ENCODE assay signal across 21 cellular contexts in the genomic region with DNA sequence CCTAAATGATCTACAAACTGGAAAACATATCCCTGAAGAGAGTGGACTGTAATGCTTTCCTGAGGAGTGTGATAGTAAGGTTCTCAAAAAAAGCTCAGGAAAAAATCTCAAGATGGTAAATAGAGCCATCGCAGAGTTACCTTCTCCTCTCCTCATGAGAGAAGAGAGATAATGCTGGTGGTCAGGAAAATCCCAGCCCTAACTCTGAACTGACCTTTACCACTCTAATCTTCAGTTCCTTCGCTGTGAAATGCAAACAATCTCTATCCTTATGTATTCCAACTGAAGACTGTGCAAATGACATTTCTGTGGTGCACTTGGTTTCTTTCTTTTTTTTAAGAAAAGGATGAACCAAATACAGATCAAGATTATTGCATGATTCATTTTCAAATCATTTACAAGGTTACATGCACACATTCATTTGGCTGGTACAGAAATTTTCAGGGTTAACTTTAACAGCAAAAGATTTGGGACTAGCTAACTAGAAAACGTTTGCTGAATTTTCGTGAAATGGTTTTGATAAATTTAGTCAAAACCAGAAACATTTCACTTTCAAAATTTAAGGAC. TPM values are rescaled to one million over a fixed set of nuclear protein-coding genes. Genes with fewer than 3 reads are reported as not detected.
A peak's percentile ranks its signal among the peaks of the same experiment; 100 is the strongest.
DNase-seq lines count a peak whose midpoint lies in the region; ATAC-seq and TF ChIP-seq lines count a peak whose summit lies in the region.
"Had no signal": no experiment of that assay in that cellular context is flagged by ENCODE, and none has a peak within 500 bp of the region (broad histone marks: within the 10 kb centered on the region; RNA-seq: fewer than 3 reads in every experiment).

No MANE protein-coding gene starts in this region.

- no peaks in the 10 kb centered on the region for H3K27me3 ChIP-seq in BLaER1
- no peaks in the 10 kb centered on the region for H3K27me3 ChIP-seq in stomach
- H3K27me3 ChIP-seq: foreskin keratinocyte, left lung, testis had no signal

- POLR2A ChIA-PET in activated B cell treated with CpG ODN at 0.5 μM for 24 hours (lab: Charles Lee), result interaction anchor here (1.2 to 2.3 kb wide), 4 partner anchors 9 to 181 kb away, joined by 6 to 33 read pairs (median 12); a partner anchor contains a TSS

- intact Hi-C loops in activated B cell treated with CpG ODN at 0.5 μM for 24 hours (cut with micrococcal nuclease), result loop anchor here (1.0 to 2.0 kb wide), 4 partner anchors 7 to 181 kb away; a partner anchor contains a TSS
- intact Hi-C loops in stomach (cut with DNase I; ENCODE audit: low total_unique reads), result no loop called here

- peak overlapping the region; percentile 64 for H3K4me2 ChIP-seq in BLaER1
- H3K4me2 ChIP-seq: GM23338 had no signal

- CTCF ChIA-PET in activated B cell treated with CpG ODN at 0.5 μM for 24 hours (lab: Charles Lee), result interaction anchor here (1.2 kb wide), 1 partner anchor 9 kb away, joined by 5 read pairs; a partner anchor contains a TSS

- TF ChIP-seq CTCF in HFFc6 (IDR thresholded peaks at IDR 0.05), result no peak
- no peak for TF ChIP-seq CTCF in activated B cell treated with CpG ODN at 0.5 μM for 24 hours (IDR thresholded peaks at IDR 0.05)
- no peak for TF ChIP-seq CTCF in stomach (IDR thresholded peaks at IDR 0.05)
- no peak for TF ChIP-seq CTCF in type B pancreatic cell (conservative IDR thresholded peaks at IDR 0.05)

- H3K4me1 Mint-ChIP-seq in HFFc6 (ENCODE audit: low read depth) (peaks cover 26% of the 10 kb centered on the region), activated B cell treated with CpG ODN at 0.5 μM for 24 hours (peaks cover 74% of the 10 kb centered on the region), memory B cell (peaks cover 49% of the 10 kb centered on the region), type B pancreatic cell (ENCODE audit: unreplicated experiment) (peaks cover 11% of the 10 kb centered on the region)

- H3K4me3 ChIP-seq in BLaER1 (no peak overlapping the region), stomach (no peak overlapping the region)
- H3K4me3 ChIP-seq: GM23338, left lung, testis had no signal

- 51 to 74% (median 61%) methylated on average over 4 of the region's 4 CpGs for WGBS in stomach, 5 donors

- TF ChIP-seq EP300 in stomach (IDR thresholded peaks at IDR 0.05), result no peak

- H3K4me1 ChIP-seq in BLaER1 (peaks cover 47% of the 10 kb centered on the region), stomach (peaks cover 3 to 40% (median 29%) of the 10 kb centered on the region in 4 donors)
- H3K4me1 ChIP-seq: foreskin keratinocyte, left lung, parathyroid adenoma had no signal

- DNase-seq in HFFc6 (peak; percentile 14), activated B cell treated with CpG ODN at 0.5 μM for 24 hours (no peak), memory B cell (ENCODE audit: low spot score in 2 of 2) (no peak), stomach (no peak), type B pancreatic cell (ENCODE audit: extremely low spot score, unreplicated experiment) (no peak)
- DNase-seq: activated CD8-positive, alpha-beta memory T cell treated with anti-CD3 and anti-CD28 coated beads for 24 hours; amygdala; cerebellar nuclear complex; COR-L47; foreskin keratinocyte; left lung; NCI-H345; SHP77; testis; WERI-Rb-1 had no signal

- H3K36me3 Mint-ChIP-seq in HFFc6 (ENCODE audit: low read depth) (peaks cover 10% of the 10 kb centered on the region; the same call in 1 of the 2 replicates), activated B cell treated with CpG ODN at 0.5 μM for 24 hours (ENCODE audit: low read depth) (peaks cover 52% of the 10 kb centered on the region), memory B cell (peaks cover 28% of the 10 kb centered on the region), type B pancreatic cell (peaks cover 20% of the 10 kb centered on the region)

- peak; percentile 13 for ATAC-seq in activated B cell treated with CpG ODN at 0.5 μM for 24 hours (ENCODE audit: low read depth)
- ATAC-seq in memory B cell (ENCODE audit: low read depth), result no peak
- ATAC-seq in HG02970 (IDR thresholded peaks at IDR 0.05; ENCODE audit: low FRiP score, unreplicated experiment), result no peak
- ATAC-seq in HG03439 (IDR thresholded peaks at IDR 0.05; ENCODE audit: unreplicated experiment), result no peak
- ATAC-seq: foreskin keratinocyte, GM23338 had no signal

- H4K20me1 ChIP-seq in BLaER1, result peaks cover 21% of the 10 kb centered on the region; the same call in 1 of the 2 replicates

- H3K27ac Mint-ChIP-seq in HFFc6, result no peak overlapping the region
- peak overlapping the region; percentile 79 for H3K27ac Mint-ChIP-seq in activated B cell treated with CpG ODN at 0.5 μM for 24 hours
- H3K27ac Mint-ChIP-seq in memory B cell, result peak overlapping the region; percentile 66
- no peak overlapping the region for H3K27ac Mint-ChIP-seq in type B pancreatic cell
- H3K27ac Mint-ChIP-seq: activated T-helper 2 cell treated with anti-CD3 and anti-CD28 coated beads, Interferon-gamma antibody, Interleukin-2, Interleukin-4, amounts not matched to agents 10 μg/mL and 5 μg/mL and 100 μg/mL, durations not matched to agents 14 hours and 24 hours and 36 hours had no signal

- H3K27ac ChIP-seq in BLaER1, result no peak overlapping the region
- H3K27ac ChIP-seq in stomach, result no peak overlapping the region
- H3K27ac ChIP-seq: foreskin keratinocyte, left lung, parathyroid adenoma, WERI-Rb-1 had no signal

- no peak overlapping the region for H3K4me3 Mint-ChIP-seq in HFFc6
- H3K4me3 Mint-ChIP-seq in activated B cell treated with CpG ODN at 0.5 μM for 24 hours, result peak overlapping the region; percentile 59
- peak overlapping the region; percentile 83 for H3K4me3 Mint-ChIP-seq in memory B cell
- no peak overlapping the region for H3K4me3 Mint-ChIP-seq in type B pancreatic cell
- H3K4me3 Mint-ChIP-seq: GM23338 had no signal

- peaks cover 38% of the 10 kb centered on the region for H3K36me3 ChIP-seq in BLaER1
- H3K36me3 ChIP-seq in stomach, result peaks cover 0 to 11% (median 4%) of the 10 kb centered on the region in 4 donors
- H3K36me3 ChIP-seq: WERI-Rb-1 had no signal

- no peak for TF ChIP-seq POLR2A in stomach (IDR thresholded peaks at IDR 0.05)

- H3K9me3 ChIP-seq in BLaER1 (no peaks in the 10 kb centered on the region), stomach (no peaks in the 10 kb centered on the region)
- H3K9me3 ChIP-seq: left lung, testis had no signal

- no peak overlapping the region for H3K9ac ChIP-seq in BLaER1
- H3K9ac ChIP-seq: parathyroid adenoma had no signal

- H3K27me3 Mint-ChIP-seq in HFFc6 (ENCODE audit: insufficient read depth), result peaks cover 2% of the 10 kb centered on the region
- no peaks in the 10 kb centered on the region for H3K27me3 Mint-ChIP-seq in activated B cell treated with CpG ODN at 0.5 μM for 24 hours
- no peaks in the 10 kb centered on the region for H3K27me3 Mint-ChIP-seq in memory B cell
- no peaks in the 10 kb centered on the region for H3K27me3 Mint-ChIP-seq in type B pancreatic cell

- no peaks in the 10 kb centered on the region for H3K9me3 Mint-ChIP-seq in HFFc6
- no peaks in the 10 kb centered on the region for H3K9me3 Mint-ChIP-seq in activated B cell treated with CpG ODN at 0.5 μM for 24 hours
- no peaks in the 10 kb centered on the region for H3K9me3 Mint-ChIP-seq in memory B cell
- peaks cover 4% of the 10 kb centered on the region for H3K9me3 Mint-ChIP-seq in type B pancreatic cell
- H3K9me3 Mint-ChIP-seq: activated T-helper 2 cell treated with anti-CD3 and anti-CD28 coated beads, Interferon-gamma antibody, Interleukin-2, Interleukin-4, amounts not matched to agents 10 μg/mL and 5 μg/mL and 100 μg/mL, durations not matched to agents 14 hours and 24 hours and 36 hours had no signal

RNA-seq across cellular contexts. Expression of a gene that starts 8.3 kb away (rescaled TPM):
- total RNA-seq in HFFc6 (2021; fragmentation: NEBNext Ultra II Directional; extraction: Animal tissue kit (Norgen Biotek cat#: 25700)), result 10 to 100 TPM in 1 of 6 experiments, 1 to 10 TPM in 5; 5.8 to 11.6 (median 6.7) TPM
- 72.1 and 76.6 TPM in 2 replicates for total RNA-seq in activated B cell treated with CpG ODN at 0.5 μM for 24 hours
- total RNA-seq in stomach, result 10 to 100 TPM; 13.0 to 81.7 (median 40.4) TPM
- 1 to 10 TPM; 3.6 to 4.9 (median 4.4) TPM for polyA plus RNA-seq in stomach
- total RNA-seq in type B pancreatic cell (ENCODE audit: low replicate concordance), result 23.2 and 24.8 TPM in 2 replicates

Comparison
In these comparisons a context has a peak if more than half of its experiments do, and no peak if none do; other contexts are left out.
1. H3K27ac Mint-ChIP-seq: peak in activated B cell treated with CpG ODN at 0.5 μM for 24 hours (single experiment) and memory B cell (single experiment); none in HFFc6 (single experiment) and type B pancreatic cell (single experiment).
2. H3K4me3 Mint-ChIP-seq: peak in activated B cell treated with CpG ODN at 0.5 μM for 24 hours (single experiment) and memory B cell (single experiment); none in HFFc6 (single experiment) and type B pancreatic cell (single experiment).